In the genomic region with DNA sequence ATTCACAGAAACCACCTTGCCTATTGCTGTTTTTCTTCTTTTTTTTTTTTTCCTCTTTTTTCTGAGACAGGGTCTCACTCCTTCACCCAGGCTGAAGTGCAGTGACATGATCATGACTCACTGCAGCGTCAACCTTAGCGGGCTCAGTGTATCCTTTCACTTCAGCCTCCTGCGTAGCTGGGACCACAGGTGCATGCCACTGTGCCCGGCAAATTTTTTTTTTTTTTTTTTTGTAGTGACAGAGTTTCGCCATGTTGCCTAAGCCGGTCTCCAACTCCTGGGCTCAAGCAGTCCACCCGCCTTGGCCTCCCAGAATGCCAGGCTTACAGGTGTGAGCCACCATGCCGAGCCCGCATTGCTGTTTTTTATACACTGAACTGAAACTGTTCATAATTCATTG, we compare ENCODE assay signal across 8 cellular contexts. TPM values are rescaled to one million over a fixed set of nuclear protein-coding genes. Genes with fewer than 3 reads are reported as not detected.
DNase-seq lines count a peak whose midpoint lies in the region; ATAC-seq and TF ChIP-seq lines count a peak whose summit lies in the region.

No MANE protein-coding gene starts in this region.

- no peak overlapping the region for H3K9ac ChIP-seq in KMS-11

- H3K27me3 ChIP-seq in KMS-11 (ENCODE audit: insufficient read depth, low read depth) (no peaks in the 10 kb centered on the region), spleen (replicated peaks in 1 of 7) (no peaks in the 10 kb centered on the region)

- no peaks in the 10 kb centered on the region for H3K9me3 ChIP-seq in spleen

- in situ Hi-C loops in GM13977 (cut with MboI; ENCODE audit: low pct_unique_long_range_greater_than_20kb, low sequenced_read_pairs, unreplicated experiment): loop anchor here (10.0 kb wide), 1 partner anchor 554 kb away; no protein-coding TSS in a partner anchor

- peak; percentile 41 for ATAC-seq in GM18499 (IDR thresholded peaks at IDR 0.05; ENCODE audit: insufficient read depth, unreplicated experiment)
- no peak for ATAC-seq in left ventricle myocardium superior

- no peak overlapping the region for H3K4me3 ChIP-seq in KMS-11 (IDR thresholded peaks at IDR 0.05; ENCODE audit: insufficient read depth, low read depth, low read length)
- H3K4me3 ChIP-seq in spleen: peak overlapping the region in 1 of 8 donors; percentile 20

- WGBS in spleen, 5 donors: 66 to 72% (median 69%) methylated on average over 9 of the region's 9 CpGs

- H4K20me1 ChIP-seq in KMS-11 (ENCODE audit: insufficient read depth): peaks cover 18% of the 10 kb centered on the region

- H3K36me3 ChIP-seq in KMS-11 (ENCODE audit: insufficient read depth) (no peaks in the 10 kb centered on the region), spleen (peaks cover 0 to 6% (median 0%) of the 10 kb centered on the region in 6 donors)

- intact Hi-C loops in spleen (cut with DNase I; ENCODE audit: low total_unique reads): no loop called here
- intact Hi-C loops in left ventricle myocardium superior (cut with micrococcal nuclease): no loop called here

- H2AFZ ChIP-seq in KMS-11 (ENCODE audit: low read depth): no peak overlapping the region

- H3K4me2 ChIP-seq in KMS-11: no peak overlapping the region; the same call in 1 of the 2 replicates

- TF ChIP-seq POLR2A in spleen (IDR thresholded peaks at IDR 0.05): no peak

- H3K27ac ChIP-seq in KMS-11: peak overlapping the region; percentile 17; the same call in 1 of the 2 replicates
- peak overlapping the region in 5 of 8 donors; percentile 20 to 63 (median 44) for H3K27ac ChIP-seq in spleen

- DNase-seq in activated T-helper 1 cell treated with Interleukin-2 at 50 U/mL for 16 hours (ENCODE audit: low read depth): peak; percentile 37
- DNase-seq in spleen: peak; percentile 67
- DNase-seq in CD1c-positive myeloid dendritic cell (ENCODE audit: extremely low spot score): no peak
- no peak for DNase-seq in left ventricle myocardium superior
- no peak for DNase-seq in NCI-H2227 (lab: John Stamatoyannopoulos, UW; ENCODE audit: unreplicated experiment)
- no peak for DNase-seq in GM13977 (ENCODE audit: low spot score)

- TF ChIP-seq CTCF in KMS-11 (conservative IDR thresholded peaks at IDR 0.05; ENCODE audit: low read depth, low read length): no peak
- TF ChIP-seq CTCF in spleen (IDR thresholded peaks at IDR 0.05 in 8 of 11, conservative IDR thresholded peaks at IDR 0.05 in 3 of 11): no peak
- no peak for TF ChIP-seq CTCF in GM13977 (IDR thresholded peaks at IDR 0.05; ENCODE audit: extremely low read depth, insufficient read depth, missing control alignments)

- peaks cover 86% of the 10 kb centered on the region for H3K4me1 ChIP-seq in KMS-11 (ENCODE audit: low read depth, poor library complexity, severe bottlenecking)
- H3K4me1 ChIP-seq in spleen: peaks cover 84 to 100% (median 100%) of the 10 kb centered on the region in 6 donors

- peaks cover 99% of the 10 kb centered on the region for H3K79me2 ChIP-seq in KMS-11 (ENCODE audit: insufficient read depth, low read depth)

RNA-seq across cellular contexts. Expression of a gene that starts 13.8 kb away (rescaled TPM):
- total RNA-seq in spleen: 10 to 100 TPM; 57.3 to 85.4 (median 73.6) TPM
- 10 to 100 TPM; 24.7 to 35.4 (median 27.6) TPM for polyA plus RNA-seq in spleen
- 6.5 TPM for total RNA-seq in left ventricle myocardium superior

Comparison
In these comparisons a context has a peak if more than half of its experiments do, and no peak if none do; other contexts are left out.
1. DNase-seq: peak in activated T-helper 1 cell treated with Interleukin-2 at 50 U/mL for 16 hours (single experiment) and spleen (single experiment); none in CD1c-positive myeloid dendritic cell (single experiment), left ventricle myocardium superior (single experiment), NCI-H2227 (single experiment) and GM13977 (single experiment).